Comparison of ENCODE assay signal across 9 cellular contexts in genomic region chr2:153476491-153477095, GRCh38. TPM values are rescaled to one million over a fixed set of nuclear protein-coding genes. Genes with fewer than 3 reads are reported as not detected.
DNase-seq lines count a peak whose midpoint lies in the region; TF ChIP-seq lines count a peak whose summit lies in the region.
"Had no signal": no experiment of that assay in that cellular context is flagged by ENCODE, and none has a peak within 500 bp of the region (broad histone marks: within the 10 kb centered on the region; RNA-seq: fewer than 3 reads in every experiment).

No MANE protein-coding gene starts in this region.

- under 1% methylated on average over 22 of the region's 24 CpGs for WGBS in HUES64

- peaks cover 51% of the 10 kb centered on the region for H3K4me1 ChIP-seq in HUES64 (ENCODE audit: insufficient read depth, low read length)
- H3K4me1 ChIP-seq in NT2/D1 (ENCODE audit: insufficient read depth, insufficient read length): no peaks in the 10 kb centered on the region
- peaks cover 26% of the 10 kb centered on the region for H3K4me1 ChIP-seq in stomach smooth muscle (ENCODE audit: control insufficient read depth, insufficient read depth, low read length)

- no peak for DNase-seq in NT2/D1 (ENCODE audit: low read depth, low spot score)
- no peak for DNase-seq in kidney epithelial cell (ENCODE audit: low read depth)
- DNase-seq in NAMALWA (ENCODE audit: low spot score): no peak
- DNase-seq in SW480 (ENCODE audit: low spot score): no peak
- DNase-seq in stimulated activated naive CD4-positive, alpha-beta T cell treated with Interleukin-2 at 50 U/mL for 16 hours (lab: John Stamatoyannopoulos, UW): no peak
- DNase-seq: brain microvascular endothelial cell, DMS79 had no signal

- H3K36me3 ChIP-seq in HUES64 (ENCODE audit: insufficient read depth, low read length) (no peaks in the 10 kb centered on the region), NT2/D1 (ENCODE audit: insufficient read depth, insufficient read length, low read length) (no peaks in the 10 kb centered on the region), kidney epithelial cell (ENCODE audit: control insufficient read depth, insufficient read depth, low read length) (no peaks in the 10 kb centered on the region), stomach smooth muscle (ENCODE audit: control insufficient read depth in 2 of 2, insufficient read depth in 2 of 2, low read length in 2 of 2) (no peaks in the 10 kb centered on the region)
- H3K36me3 ChIP-seq: brain microvascular endothelial cell had no signal

- H3K4me3 ChIP-seq in HUES64 (ENCODE audit: low read length) (peak overlapping the region; percentile 57), NT2/D1 (ENCODE audit: insufficient read length, low read depth) (peak overlapping the region; percentile 90), kidney epithelial cell (ENCODE audit: low read depth, low read length) (peak overlapping the region; percentile 9), stomach smooth muscle (ENCODE audit: low read length in 2 of 2) (peak overlapping the region; percentile 80 to 86)

- H3K27me3 ChIP-seq in HUES64 (ENCODE audit: insufficient read depth, low read length) (peaks cover 10% of the 10 kb centered on the region), NT2/D1 (ENCODE audit: insufficient read depth, insufficient read length) (no peaks in the 10 kb centered on the region), kidney epithelial cell (ENCODE audit: control insufficient read depth, insufficient read depth, low read length) (peaks cover 46% of the 10 kb centered on the region), stomach smooth muscle (ENCODE audit: control insufficient read depth in 1 of 2, insufficient read depth in 2 of 2, low read length in 2 of 2) (peaks cover 0 to 3% of the 10 kb centered on the region in 2 donors)

- H3K9ac ChIP-seq in HUES64 (ENCODE audit: low read depth, low read length) (peak overlapping the region; percentile 62; the same call in 1 of the 2 replicates), NT2/D1 (ENCODE audit: insufficient read length, low read depth) (peak overlapping the region; percentile 0), stomach smooth muscle (ENCODE audit: low read length in 2 of 2) (peak overlapping the region; percentile 48 to 70)

- H3K9me3 ChIP-seq in HUES64 (ENCODE audit: insufficient read depth, low read depth, low read length) (no peaks in the 10 kb centered on the region), NT2/D1 (ENCODE audit: insufficient read depth, low read length) (no peaks in the 10 kb centered on the region), stomach smooth muscle (ENCODE audit: control insufficient read depth in 2 of 2, low read length in 2 of 2) (no peaks in the 10 kb centered on the region)

- TF ChIP-seq CTCF in kidney epithelial cell (IDR thresholded peaks at IDR 0.05; ENCODE audit: insufficient read depth, low read length, poor library complexity, severe bottlenecking): no peak

- peak overlapping the region; percentile 84; the same call in 1 of the 2 replicates for H3K27ac ChIP-seq in HUES64 (ENCODE audit: low read depth, low read length)
- peak overlapping the region; percentile 32 for H3K27ac ChIP-seq in stomach smooth muscle (ENCODE audit: low read length)
- H3K27ac ChIP-seq: brain microvascular endothelial cell had no signal

RNA-seq across cellular contexts. Expression of gene RPRM, which starts 2.0 kb away (rescaled TPM):
- polyA plus RNA-seq in HUES64 (2013, experiment 1 of 2): 26.5 TPM
- 21.5 TPM for polyA plus RNA-seq in HUES64 (2013, experiment 2 of 2)
- total RNA-seq in kidney epithelial cell: 1.0 and 2.1 TPM in 2 replicates

Comparison
In these comparisons a context has a peak if more than half of its experiments do, and no peak if none do; other contexts are left out.
1. H3K4me3 ChIP-seq: peak in every context shown above with its lines; median percentile 90 in NT2/D1; 83 in stomach smooth muscle; 57 in HUES64; 9 in kidney epithelial cell.
2. H3K9ac ChIP-seq: peak in every context shown above with its lines; median percentile 62 in HUES64; 59 in stomach smooth muscle; 0 in NT2/D1.